Comparison of ENCODE assay signal across 1 cellular context in the genomic region with DNA sequence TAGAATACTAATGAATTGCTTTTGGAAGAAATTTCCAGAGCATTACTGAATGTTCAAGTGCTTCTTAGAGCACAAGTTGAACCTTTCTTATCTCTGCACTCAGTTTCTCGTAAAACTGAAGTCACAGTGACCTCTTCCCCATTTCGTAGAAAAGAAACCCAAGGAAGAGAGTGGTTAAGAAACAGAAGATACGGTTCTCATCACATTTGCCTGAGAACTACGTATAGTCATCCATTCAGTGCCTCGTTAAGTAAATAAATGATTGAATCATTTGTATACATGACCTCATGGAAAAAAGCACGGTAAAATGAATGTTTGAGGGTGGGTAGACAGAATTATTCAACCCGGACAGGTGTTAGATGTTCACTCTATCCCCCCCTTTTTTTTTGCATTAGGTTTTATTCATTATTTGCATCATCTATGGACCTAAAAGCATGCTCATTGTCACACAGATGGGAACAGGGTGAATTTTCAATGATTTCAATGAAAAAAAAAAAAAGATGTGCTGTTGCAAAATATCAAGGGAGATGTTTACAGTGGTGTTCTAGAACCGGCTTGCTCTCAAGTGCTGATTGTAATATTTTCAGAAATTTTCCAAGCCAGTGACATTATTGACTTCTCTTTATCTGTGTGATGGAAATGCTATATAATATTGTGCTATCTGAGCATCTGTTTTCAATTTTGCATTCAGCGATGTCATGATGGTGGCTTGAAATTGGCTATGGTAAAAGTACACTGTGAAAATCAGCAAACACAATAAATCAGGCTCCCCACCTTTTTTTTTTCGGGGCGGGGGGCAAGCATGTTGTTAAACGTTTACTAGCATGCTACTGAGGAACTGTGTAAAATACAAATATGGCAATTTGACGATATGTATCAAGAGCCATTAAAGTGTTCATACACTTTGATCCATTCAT.
TF ChIP-seq lines count a peak whose summit lies in the region.

No MANE protein-coding gene starts in this region.

TF ChIP-seq in HEK293, 187 proteins besides CTCF, POLR2A, EP300 and RAD21 (continued from another document and continues in another):
- TF ChIP-seq PRDM6 (tag by site-specific recombination; IDR thresholded peaks at IDR 0.05) (peak; percentile 26; the same call in 1 of the 2 replicates), ZFP41 (tag by site-specific recombination; IDR thresholded peaks at IDR 0.05; ENCODE audit: borderline replicate concordance) (no peak), ZNF433 (tag by site-specific recombination; IDR thresholded peaks at IDR 0.05; ENCODE audit: low read depth) (no peak), ZNF140 (tag by site-specific recombination; IDR thresholded peaks at IDR 0.05) (no peak), ZNF76 (tag by site-specific recombination; IDR thresholded peaks at IDR 0.05; ENCODE audit: borderline replicate concordance, low read depth) (no peak), ZNF324 (tag by site-specific recombination; IDR thresholded peaks at IDR 0.05) (no peak), ZNF623 (tag by site-specific recombination; IDR thresholded peaks at IDR 0.05) (no peak), ZNF174 (tag by site-specific recombination; IDR thresholded peaks at IDR 0.05) (no peak), ZIC2 (tag by site-specific recombination; IDR thresholded peaks at IDR 0.05) (no peak), ZNF10 (tag by site-specific recombination; IDR thresholded peaks at IDR 0.05) (no peak), ATF2 (tag by site-specific recombination; IDR thresholded peaks at IDR 0.05; ENCODE audit: low read depth) (peak; percentile 68; the same call in 1 of the 2 replicates), ZNF394 (tag by site-specific recombination; IDR thresholded peaks at IDR 0.05; ENCODE audit: borderline replicate concordance) (no peak), ZNF596 (tag by site-specific recombination; IDR thresholded peaks at IDR 0.05) (no peak), ZNF48 (tag by site-specific recombination; IDR thresholded peaks at IDR 0.05) (no peak), ZNF23 (tag by site-specific recombination; IDR thresholded peaks at IDR 0.05; ENCODE audit: borderline replicate concordance) (no peak), KLF8 (tag by site-specific recombination; IDR thresholded peaks at IDR 0.05) (no peak), ZNF521 (tag by site-specific recombination; IDR thresholded peaks at IDR 0.05) (no peak), PATZ1 (tag by site-specific recombination; IDR thresholded peaks at IDR 0.05) (no peak), MEIS1 (CRISPR knock-in tag; IDR thresholded peaks at IDR 0.05; ENCODE audit: borderline replicate concordance) (no peak), BCL11A (tag by site-specific recombination; IDR thresholded peaks at IDR 0.05; ENCODE audit: low read depth) (no peak), ZNF830 (tag by site-specific recombination; IDR thresholded peaks at IDR 0.05; ENCODE audit: low read depth) (no peak), ZNF555 (tag by site-specific recombination; conservative IDR thresholded peaks at IDR 0.05) (no peak), ZNF530 (tag by site-specific recombination; IDR thresholded peaks at IDR 0.05; ENCODE audit: low read depth) (no peak), SCRT1 (tag by site-specific recombination; IDR thresholded peaks at IDR 0.05; ENCODE audit: borderline replicate concordance) (no peak), ZNF792 (tag by site-specific recombination; IDR thresholded peaks at IDR 0.05) (no peak), ZNF112 (tag by site-specific recombination; IDR thresholded peaks at IDR 0.05) (no peak), ZEB2 (tag by site-specific recombination; IDR thresholded peaks at IDR 0.05) (0 out of 2 replicates have a peak, but pooled peaks have one; percentile 37), ZNF664 (tag by site-specific recombination; IDR thresholded peaks at IDR 0.05) (no peak), ZBTB10 (tag by site-specific recombination; IDR thresholded peaks at IDR 0.05) (no peak), ZNF335 (tag by site-specific recombination; conservative IDR thresholded peaks at IDR 0.05) (peak; percentile 22; the same call in 1 of the 2 replicates), FEZF1 (tag by site-specific recombination; IDR thresholded peaks at IDR 0.05) (no peak), ZNF416 (tag by site-specific recombination; IDR thresholded peaks at IDR 0.05) (no peak), ZNF529 (tag by site-specific recombination; IDR thresholded peaks at IDR 0.05; ENCODE audit: insufficient replicate concordance) (no peak), RBAK (tag by site-specific recombination; IDR thresholded peaks at IDR 0.05) (no peak), ZNF423 (tag by site-specific recombination; IDR thresholded peaks at IDR 0.05) (no peak), ZNF548 (tag by site-specific recombination; IDR thresholded peaks at IDR 0.05) (no peak), ZNF362 (tag by site-specific recombination; IDR thresholded peaks at IDR 0.05) (no peak), OVOL3 (tag by site-specific recombination; IDR thresholded peaks at IDR 0.05) (0 out of 2 replicates have a peak, but pooled peaks have one; percentile 12), ZNF175 (tag by site-specific recombination; IDR thresholded peaks at IDR 0.05) (no peak), ZNF146 (tag by site-specific recombination; IDR thresholded peaks at IDR 0.05) (no peak), ZNF426 (tag by site-specific recombination; IDR thresholded peaks at IDR 0.05) (no peak), GFI1B (tag by site-specific recombination; IDR thresholded peaks at IDR 0.05) (no peak)
- TF ChIP-seq, protein P1, sequence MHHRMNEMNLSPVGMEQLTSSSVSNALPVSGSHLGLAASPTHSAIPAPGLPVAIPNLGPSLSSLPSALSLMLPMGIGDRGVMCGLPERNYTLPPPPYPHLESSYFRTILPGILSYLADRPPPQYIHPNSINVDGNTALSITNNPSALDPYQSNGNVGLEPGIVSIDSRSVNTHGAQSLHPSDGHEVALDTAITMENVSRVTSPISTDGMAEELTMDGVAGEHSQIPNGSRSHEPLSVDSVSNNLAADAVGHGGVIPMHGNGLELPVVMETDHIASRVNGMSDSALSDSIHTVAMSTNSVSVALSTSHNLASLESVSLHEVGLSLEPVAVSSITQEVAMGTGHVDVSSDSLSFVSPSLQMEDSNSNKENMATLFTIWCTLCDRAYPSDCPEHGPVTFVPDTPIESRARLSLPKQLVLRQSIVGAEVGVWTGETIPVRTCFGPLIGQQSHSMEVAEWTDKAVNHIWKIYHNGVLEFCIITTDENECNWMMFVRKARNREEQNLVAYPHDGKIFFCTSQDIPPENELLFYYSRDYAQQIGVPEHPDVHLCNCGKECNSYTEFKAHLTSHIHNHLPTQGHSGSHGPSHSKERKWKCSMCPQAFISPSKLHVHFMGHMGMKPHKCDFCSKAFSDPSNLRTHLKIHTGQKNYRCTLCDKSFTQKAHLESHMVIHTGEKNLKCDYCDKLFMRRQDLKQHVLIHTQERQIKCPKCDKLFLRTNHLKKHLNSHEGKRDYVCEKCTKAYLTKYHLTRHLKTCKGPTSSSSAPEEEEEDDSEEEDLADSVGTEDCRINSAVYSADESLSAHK (tag by site-specific recombination; IDR thresholded peaks at IDR 0.05): no peak
- TF ChIP-seq, protein P2, sequence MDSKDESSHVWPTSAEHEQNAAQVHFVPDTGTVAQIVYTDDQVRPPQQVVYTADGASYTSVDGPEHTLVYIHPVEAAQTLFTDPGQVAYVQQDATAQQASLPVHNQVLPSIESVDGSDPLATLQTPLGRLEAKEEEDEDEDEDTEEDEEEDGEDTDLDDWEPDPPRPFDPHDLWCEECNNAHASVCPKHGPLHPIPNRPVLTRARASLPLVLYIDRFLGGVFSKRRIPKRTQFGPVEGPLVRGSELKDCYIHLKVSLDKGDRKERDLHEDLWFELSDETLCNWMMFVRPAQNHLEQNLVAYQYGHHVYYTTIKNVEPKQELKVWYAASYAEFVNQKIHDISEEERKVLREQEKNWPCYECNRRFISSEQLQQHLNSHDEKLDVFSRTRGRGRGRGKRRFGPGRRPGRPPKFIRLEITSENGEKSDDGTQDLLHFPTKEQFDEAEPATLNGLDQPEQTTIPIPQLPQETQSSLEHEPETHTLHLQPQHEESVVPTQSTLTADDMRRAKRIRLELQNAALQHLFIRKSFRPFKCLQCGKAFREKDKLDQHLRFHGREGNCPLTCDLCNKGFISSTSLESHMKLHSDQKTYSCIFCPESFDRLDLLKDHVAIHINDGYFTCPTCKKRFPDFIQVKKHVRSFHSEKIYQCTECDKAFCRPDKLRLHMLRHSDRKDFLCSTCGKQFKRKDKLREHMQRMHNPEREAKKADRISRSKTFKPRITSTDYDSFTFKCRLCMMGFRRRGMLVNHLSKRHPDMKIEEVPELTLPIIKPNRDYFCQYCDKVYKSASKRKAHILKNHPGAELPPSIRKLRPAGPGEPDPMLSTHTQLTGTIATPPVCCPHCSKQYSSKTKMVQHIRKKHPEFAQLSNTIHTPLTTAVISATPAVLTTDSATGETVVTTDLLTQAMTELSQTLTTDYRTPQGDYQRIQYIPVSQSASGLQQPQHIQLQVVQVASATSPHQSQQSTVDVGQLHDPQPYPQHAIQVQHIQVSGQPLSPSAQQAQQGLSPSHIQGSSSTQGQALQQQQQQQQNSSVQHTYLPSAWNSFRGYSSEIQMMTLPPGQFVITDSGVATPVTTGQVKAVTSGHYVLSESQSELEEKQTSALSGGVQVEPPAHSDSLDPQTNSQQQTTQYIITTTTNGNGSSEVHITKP (tag by site-specific recombination; IDR thresholded peaks at IDR 0.05): peak; percentile 52; the same call in 1 of the 2 replicates
- TF ChIP-seq, protein P3, sequence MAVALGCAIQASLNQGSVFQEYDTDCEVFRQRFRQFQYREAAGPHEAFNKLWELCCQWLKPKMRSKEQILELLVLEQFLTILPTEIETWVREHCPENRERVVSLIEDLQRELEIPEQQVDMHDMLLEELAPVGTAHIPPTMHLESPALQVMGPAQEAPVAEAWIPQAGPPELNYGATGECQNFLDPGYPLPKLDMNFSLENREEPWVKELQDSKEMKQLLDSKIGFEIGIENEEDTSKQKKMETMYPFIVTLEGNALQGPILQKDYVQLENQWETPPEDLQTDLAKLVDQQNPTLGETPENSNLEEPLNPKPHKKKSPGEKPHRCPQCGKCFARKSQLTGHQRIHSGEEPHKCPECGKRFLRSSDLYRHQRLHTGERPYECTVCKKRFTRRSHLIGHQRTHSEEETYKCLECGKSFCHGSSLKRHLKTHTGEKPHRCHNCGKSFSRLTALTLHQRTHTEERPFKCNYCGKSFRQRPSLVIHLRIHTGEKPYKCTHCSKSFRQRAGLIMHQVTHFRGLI (tag by site-specific recombination; IDR thresholded peaks at IDR 0.05): no peak
